21 cellular contexts compared by ENCODE assay signal in genomic region chr10:123522702-123523312, GRCh38.
DNase-seq lines count a peak whose midpoint lies in the region; ATAC-seq, FAIRE-seq and TF ChIP-seq lines count a peak whose summit lies in the region.
"Had no signal": no experiment of that assay in that cellular context is flagged by ENCODE, and none has a peak within 500 bp of the region (broad histone marks: within the 10 kb centered on the region; RNA-seq: fewer than 3 reads in every experiment).

No MANE protein-coding gene starts in this region.

- no peak overlapping the region for H2BK20ac ChIP-seq in H1 (ENCODE audit: low read length)

- in situ Hi-C loops in GM13976 (cut with MboI; ENCODE audit: low sequenced_read_pairs, unreplicated experiment) = no loop called here

- H3K27me3 Mint-ChIP-seq in CD8-positive, alpha-beta memory T cell = peaks cover 15 to 24% of the 10 kb centered on the region in 2 donors

- TF ChIP-seq EP300 in H1 (IDR thresholded peaks at IDR 0.05; ENCODE audit: borderline replicate concordance in 1 of 2, low read depth in 2 of 2, low read length in 2 of 2) = no peak

- peak overlapping the region; percentile 53; the same call in 1 of the 2 replicates for H2AK5ac ChIP-seq in H1 (ENCODE audit: low read depth, low read length)

- no peak for FAIRE-seq in H1 (lab: Jason Lieb, UNC)

- CTCF ChIA-PET in H1 (lab: Charles Lee; ENCODE audit: partially characterized antibody) = interaction anchor here (0.7 to 0.9 kb wide), 2 partner anchors 29 to 1861 kb away, joined by 3 read pairs; no protein-coding TSS in a partner anchor
- CTCF ChIA-PET in CD8-positive, alpha-beta memory T cell (lab: Charles Lee) = no interaction called here

- no peak overlapping the region for H4K91ac ChIP-seq in H1 (replicated peaks; ENCODE audit: insufficient read length, low read length)

- no peaks in the 10 kb centered on the region for H3K4me1 Mint-ChIP-seq in CD8-positive, alpha-beta memory T cell

- no peaks in the 10 kb centered on the region for H3K79me1 ChIP-seq in H1 (ENCODE audit: low read depth, low read length)

- no peaks in the 10 kb centered on the region for H3K36me3 ChIP-seq in H1 (ENCODE audit: control insufficient read depth in 2 of 4, insufficient read depth in 4 of 4, low read length in 3 of 4)
- no peaks in the 10 kb centered on the region for H3K36me3 ChIP-seq in CD8-positive, alpha-beta memory T cell (ENCODE audit: insufficient read depth, low read length)
- no peaks in the 10 kb centered on the region for H3K36me3 ChIP-seq in adrenal gland (replicated peaks in 1 of 2)
- H3K36me3 ChIP-seq: brain microvascular endothelial cell, colonic mucosa, upper lobe of right lung had no signal

- H3K27ac ChIP-seq in H1 (ENCODE audit: low read depth, low read length) (no peak overlapping the region), adrenal gland (no peak overlapping the region)
- H3K27ac ChIP-seq in CD8-positive, alpha-beta memory T cell (ENCODE audit: low read depth, low read length) = no peak overlapping the region
- H3K27ac ChIP-seq: brain microvascular endothelial cell, colonic mucosa, upper lobe of right lung had no signal

- no peak overlapping the region for H3K4ac ChIP-seq in H1 (replicated peaks; ENCODE audit: insufficient read length, low read depth, low read length)

- no peak overlapping the region for H4K5ac ChIP-seq in H1 (ENCODE audit: insufficient read length, low read depth, low read length)

- no peak overlapping the region for H2BK5ac ChIP-seq in H1 (ENCODE audit: low read depth, low read length)

- H3K4me1 ChIP-seq in H1 (replicated peaks in 1 of 4; ENCODE audit: control insufficient read depth in 3 of 4, insufficient read depth in 4 of 4, low read length in 3 of 4) = 0 out of 7 replicates have a peak, but pooled peaks cover 0 to 3% (median 0%) of the 10 kb centered on the region in 4 experiments
- no peaks in the 10 kb centered on the region for H3K4me1 ChIP-seq in CD8-positive, alpha-beta memory T cell (ENCODE audit: insufficient read depth, low read length)
- no peaks in the 10 kb centered on the region for H3K4me1 ChIP-seq in adrenal gland (replicated peaks in 1 of 2)
- H3K4me1 ChIP-seq: colonic mucosa, upper lobe of right lung had no signal

- no peaks in the 10 kb centered on the region for H3K79me2 ChIP-seq in H1 (ENCODE audit: control insufficient read depth in 1 of 2, insufficient read depth in 2 of 2, low read length in 2 of 2)

- H3K27me3 ChIP-seq in H1 (replicated peaks in 1 of 4; ENCODE audit: control insufficient read depth in 3 of 4, extremely low read depth in 1 of 4, insufficient read depth in 3 of 4, low read length in 3 of 4) (no peaks in the 10 kb centered on the region), adrenal gland (peaks cover 3% of the 10 kb centered on the region)
- no peaks in the 10 kb centered on the region for H3K27me3 ChIP-seq in CD8-positive, alpha-beta memory T cell (ENCODE audit: insufficient read depth, low read length, poor library complexity, severe bottlenecking)
- H3K27me3 ChIP-seq: brain microvascular endothelial cell, colonic mucosa, upper lobe of right lung had no signal

- TF ChIP-seq CTCF in GM13976 (IDR thresholded peaks at IDR 0.05; ENCODE audit: borderline replicate concordance, control extremely low read depth, extremely low read depth, insufficient read depth, missing control alignments) = no peak
- no peak for TF ChIP-seq CTCF in H1 (IDR thresholded peaks at IDR 0.05; ENCODE audit: control extremely low read depth in 1 of 3, insufficient read depth in 1 of 3, low read depth in 1 of 3, low read length in 3 of 3)
- TF ChIP-seq CTCF in adrenal gland (IDR thresholded peaks at IDR 0.05) = no peak

- H3K4me2 ChIP-seq in H1 (ENCODE audit: insufficient read depth in 1 of 2, low read depth in 2 of 2, low read length in 2 of 2) = no peak overlapping the region

- H3K23me2 ChIP-seq in H1 (ENCODE audit: low read depth, low read length) = no peaks in the 10 kb centered on the region

- intact Hi-C loops in adrenal gland (cut with DNase I) = no loop called here

- TF ChIP-seq POLR2A in H1 (IDR thresholded peaks at IDR 0.05; ENCODE audit: control extremely low read depth in 1 of 2, low read depth in 2 of 2, low read length in 2 of 2) (no peak), adrenal gland (IDR thresholded peaks at IDR 0.05) (no peak)

- H4K8ac ChIP-seq in H1 (ENCODE audit: extremely low read depth, insufficient read depth, low read length) = no peak overlapping the region

- POLR2A ChIA-PET in H1 (lab: Charles Lee; ENCODE audit: partially characterized antibody) = no interaction called here
- POLR2A ChIA-PET in CD8-positive, alpha-beta memory T cell (lab: Charles Lee) = no interaction called here

- H3K14ac ChIP-seq in H1 (ENCODE audit: insufficient read length) = no peak overlapping the region

- H3K4me3 ChIP-seq in H1 (ENCODE audit: extremely low read depth in 1 of 4, insufficient read depth in 2 of 4, low read depth in 3 of 4, low read length in 4 of 4) (no peak overlapping the region), adrenal gland (no peak overlapping the region)
- H3K4me3 ChIP-seq in CD8-positive, alpha-beta memory T cell (ENCODE audit: low read length) = no peak overlapping the region
- H3K4me3 ChIP-seq: colonic mucosa, upper lobe of right lung had no signal

- H2BK120ac ChIP-seq in H1 (replicated peaks; ENCODE audit: low read depth, low read length) = no peak overlapping the region

- H3K9ac ChIP-seq in H1 (replicated peaks in 1 of 4; ENCODE audit: extremely low read depth in 1 of 4, low read depth in 3 of 4, low read length in 3 of 4) = no peak overlapping the region

- H3K9me3 Mint-ChIP-seq in CD8-positive, alpha-beta memory T cell = no peaks in the 10 kb centered on the region
- H3K9me3 Mint-ChIP-seq: activated naive CD8-positive, alpha-beta T cell treated with anti-CD3 and anti-CD28 coated beads, Interleukin-2, amount 50 U/mL, for 24 hours; activated T-helper 2 cell treated with anti-CD3 and anti-CD28 coated beads, Interferon-gamma antibody, Interleukin-2, Interleukin-4, amounts not matched to agents 10 μg/mL and 5 μg/mL and 100 μg/mL, durations not matched to agents 14 hours and 24 hours and 36 hours had no signal

- WGBS in H1 (ENCODE audit: extremely low coverage in 1 of 2, insufficient coverage in 1 of 2, insufficient read length in 1 of 2, insufficient replicate concordance in 2 of 2, low coverage in 1 of 2, low lambda C conversion rate in 2 of 2, missing lambda C conversion rate in 1 of 2), 2 experiments = 92% methylated on average over 10 of the region's 10 CpGs; no CpG with 5 or more reads in 1 of the 2 experiments
- WGBS in adrenal gland, 4 donors = 72 to 84% (median 76%) methylated on average over 10 of the region's 10 CpGs

- H4K20me1 ChIP-seq in H1 (replicated peaks in 1 of 2; ENCODE audit: control insufficient read depth in 1 of 2, insufficient read depth in 2 of 2, low read length in 2 of 2) = no peaks in the 10 kb centered on the region

- DNase-seq in GM13976 (ENCODE audit: low spot score) = peak; percentile 26
- DNase-seq in H1 (ENCODE audit: low read depth in 1 of 2, low spot score in 2 of 2) = no peak
- no peak for DNase-seq in CD8-positive, alpha-beta memory T cell
- no peak for DNase-seq in adrenal gland
- DNase-seq in activated naive CD4-positive, alpha-beta T cell (lab: John Stamatoyannopoulos, UW) = no peak
- DNase-seq: activated naive CD8-positive, alpha-beta T cell treated with anti-CD3 and anti-CD28 coated beads, Interleukin-2, amount 50 U/mL, for 24 hours; brain microvascular endothelial cell; colonic mucosa; DMS79; left cardiac atrium; mesendoderm; naive B cell; NCI-H2081; retina; stimulated activated CD4-positive, alpha-beta T cell treated with anti-CD3 and anti-CD28 coated beads, Interleukin-12 subunit alpha, Interleukin-12 subunit beta, amount 100 ng/mL, for 4 hours; T1000; upper lobe of right lung had no signal

- peak overlapping the region in 1 of 8 donors; percentile 15 for H3K27ac Mint-ChIP-seq in CD8-positive, alpha-beta memory T cell
- H3K27ac Mint-ChIP-seq: activated naive CD8-positive, alpha-beta T cell treated with anti-CD3 and anti-CD28 coated beads, Interleukin-2, amount 50 U/mL, for 24 hours; activated T-helper 2 cell treated with anti-CD3 and anti-CD28 coated beads, Interferon-gamma antibody, Interleukin-2, Interleukin-4, amounts not matched to agents 10 μg/mL and 5 μg/mL and 100 μg/mL, durations not matched to agents 14 hours and 24 hours and 36 hours had no signal

- no peak overlapping the region for H3K23ac ChIP-seq in H1 (ENCODE audit: insufficient read length)

- H3K56ac ChIP-seq in H1 (replicated peaks; ENCODE audit: insufficient read length, low read depth, low read length) = no peak overlapping the region

- no peak overlapping the region for H3K18ac ChIP-seq in H1 (ENCODE audit: extremely low read depth, low read length)

- H2BK12ac ChIP-seq in H1 (ENCODE audit: low read depth, low read length) = no peak overlapping the region

- no peak for TF ChIP-seq RAD21 in H1 (IDR thresholded peaks at IDR 0.05 in 1 of 2, conservative IDR thresholded peaks at IDR 0.05 in 1 of 2; ENCODE audit: low read depth in 2 of 2, low read length in 2 of 2)

- ATAC-seq in GM19324 (IDR thresholded peaks at IDR 0.05; ENCODE audit: low FRiP score, unreplicated experiment) (peak; percentile 52), HG02678 (IDR thresholded peaks at IDR 0.05; ENCODE audit: unreplicated experiment) (peak; percentile 53), GM18870 (IDR thresholded peaks at IDR 0.05; ENCODE audit: unreplicated experiment) (no peak)
- ATAC-seq: activated naive CD8-positive, alpha-beta T cell treated with anti-CD3 and anti-CD28 coated beads, Interleukin-2, amount 50 U/mL, for 24 hours; left cardiac atrium; upper lobe of right lung had no signal

- H2AFZ ChIP-seq in H1 (ENCODE audit: low read length) = no peak overlapping the region

- no peak overlapping the region for H3K4me3 Mint-ChIP-seq in CD8-positive, alpha-beta memory T cell
- H3K4me3 Mint-ChIP-seq: activated naive CD8-positive, alpha-beta T cell treated with anti-CD3 and anti-CD28 coated beads, Interleukin-2, amount 50 U/mL, for 24 hours had no signal

- H3K9me3 ChIP-seq in H1 (ENCODE audit: insufficient read depth in 2 of 2, low read depth in 1 of 2, low read length in 1 of 2) (no peaks in the 10 kb centered on the region), adrenal gland (replicated peaks in 1 of 3) (no peaks in the 10 kb centered on the region)
- no peaks in the 10 kb centered on the region for H3K9me3 ChIP-seq in CD8-positive, alpha-beta memory T cell (ENCODE audit: low read length)
- H3K9me3 ChIP-seq: colonic mucosa, upper lobe of right lung had no signal

- no peak overlapping the region for H2BK15ac ChIP-seq in H1 (ENCODE audit: low read length)

- no peaks in the 10 kb centered on the region for H3K36me3 Mint-ChIP-seq in CD8-positive, alpha-beta memory T cell
- H3K36me3 Mint-ChIP-seq: naive B cell had no signal

TF ChIP-seq in H1, 55 proteins besides CTCF, POLR2A, EP300 and RAD21 (continues in another document):
- no peak for TF ChIP-seq POLR2AphosphoS5 (IDR thresholded peaks at IDR 0.05; ENCODE audit: low read depth, low read length)
- no peak for TF ChIP-seq YY1 (IDR thresholded peaks at IDR 0.05; ENCODE audit: low read depth, low read length)
- TF ChIP-seq PHF8 (conservative IDR thresholded peaks at IDR 0.05; ENCODE audit: low read depth, low read length) = no peak
- TF ChIP-seq KDM5A (IDR thresholded peaks at IDR 0.05; ENCODE audit: low read length) = no peak
- TF ChIP-seq GABPA (IDR thresholded peaks at IDR 0.05; ENCODE audit: borderline replicate concordance, insufficient read depth, low read length) = no peak
